Comparison of ENCODE assay signal across 21 cellular contexts in genomic region chr15:44647036-44647435, GRCh38. TPM values are rescaled to one million over a fixed set of nuclear protein-coding genes. Genes with fewer than 3 reads are reported as not detected.
A peak's percentile ranks its signal among the peaks of the same experiment; 100 is the strongest.
DNase-seq lines count a peak whose midpoint lies in the region; ATAC-seq and TF ChIP-seq lines count a peak whose summit lies in the region.
"Had no signal": no experiment of that assay in that cellular context is flagged by ENCODE, and none has a peak within 500 bp of the region (broad histone marks: within the 10 kb centered on the region; RNA-seq: fewer than 3 reads in every experiment).

No MANE protein-coding gene starts in this region.

- intact Hi-C loops in activated CD4-positive, alpha-beta T cell treated with anti-CD3 and anti-CD28 coated beads, Interleukin-2, amount 10 ng/mL, durations not matched to agents 24 days and 14 days (cut with micrococcal nuclease), result no loop called here
- intact Hi-C loops in natural killer cell (cut with micrococcal nuclease), result no loop called here

- H3K4me1 Mint-ChIP-seq in activated CD4-positive, alpha-beta T cell treated with anti-CD3 and anti-CD28 coated beads, Interleukin-2, amount 10 ng/mL, durations not matched to agents 24 days and 14 days, result peaks cover 28% of the 10 kb centered on the region
- H3K4me1 Mint-ChIP-seq in activated T-helper 17 cell treated with anti-CD3 and anti-CD28 coated beads, Interleukin-2, amount 50 U/mL, for 72 hours, result peaks cover 40% of the 10 kb centered on the region
- peaks cover 55 to 62% of the 10 kb centered on the region in 2 donors for H3K4me1 Mint-ChIP-seq in natural killer cell

- peak; percentile 70 for ATAC-seq in activated T-helper 17 cell treated with anti-CD3 and anti-CD28 coated beads, Interleukin-2, amount 50 U/mL, for 72 hours (replicated peaks)
- no peak for ATAC-seq in natural killer cell
- ATAC-seq: Right ventricle myocardium inferior had no signal

- H3K9me3 Mint-ChIP-seq in activated CD4-positive, alpha-beta T cell treated with anti-CD3 and anti-CD28 coated beads, Interleukin-2, amount 10 ng/mL, durations not matched to agents 24 days and 14 days, result peaks cover 13% of the 10 kb centered on the region
- H3K9me3 Mint-ChIP-seq in activated T-helper 17 cell treated with anti-CD3 and anti-CD28 coated beads, Interleukin-2, amount 50 U/mL, for 72 hours, result peaks cover 6% of the 10 kb centered on the region
- peaks cover 0 to 5% of the 10 kb centered on the region in 2 donors for H3K9me3 Mint-ChIP-seq in natural killer cell

- H3K36me3 Mint-ChIP-seq in activated CD4-positive, alpha-beta T cell treated with anti-CD3 and anti-CD28 coated beads, Interleukin-2, amount 10 ng/mL, durations not matched to agents 24 days and 14 days (ENCODE audit: low read depth), result peaks cover 67% of the 10 kb centered on the region
- H3K36me3 Mint-ChIP-seq in activated T-helper 17 cell treated with anti-CD3 and anti-CD28 coated beads, Interleukin-2, amount 50 U/mL, for 72 hours (ENCODE audit: low read depth), result peaks cover 89% of the 10 kb centered on the region
- H3K36me3 Mint-ChIP-seq in natural killer cell, result peaks cover 33% of the 10 kb centered on the region

- DNase-seq in activated CD4-positive, alpha-beta T cell treated with anti-CD3 and anti-CD28 coated beads, Interleukin-2, amount 10 ng/mL, durations not matched to agents 24 days and 14 days, result no peak
- DNase-seq in activated CD4-positive, alpha-beta T cell treated with anti-CD3 and anti-CD28 coated beads, Interleukin-2, amount 50 U/mL, for 4 hours, result no peak
- DNase-seq in LHCN-M2 (ENCODE audit: low read depth) (peak; percentile 36), natural killer cell (no peak), HT-29 (ENCODE audit: low spot score) (no peak), NCI-H2081 treated with DMSO at 0.1 percent for 48 hours (lab: John Stamatoyannopoulos, UW) (no peak)
- DNase-seq in activated effector memory CD4-positive, alpha-beta T cell treated with Interleukin-2 at 50 U/mL for 16 hours, result no peak
- DNase-seq: EL, GF-D8, H7, MV-4-11, NCI-H1105 treated with DMSO at 0.1 percent for 48 hours, NCI-H1694, NCI-H2081, NCI-H2171 treated with DMSO at 0.1 percent for 48 hours, NCI-H446, NCI-H526, OCI-M1 had no signal

- no peak overlapping the region for H3K4me3 Mint-ChIP-seq in activated CD4-positive, alpha-beta T cell treated with anti-CD3 and anti-CD28 coated beads, Interleukin-2, amount 10 ng/mL, durations not matched to agents 24 days and 14 days
- peak overlapping the region; percentile 23 for H3K4me3 Mint-ChIP-seq in activated T-helper 17 cell treated with anti-CD3 and anti-CD28 coated beads, Interleukin-2, amount 50 U/mL, for 72 hours
- H3K4me3 Mint-ChIP-seq in natural killer cell, result no peak overlapping the region

- no peaks in the 10 kb centered on the region for H3K27me3 Mint-ChIP-seq in activated CD4-positive, alpha-beta T cell treated with anti-CD3 and anti-CD28 coated beads, Interleukin-2, amount 10 ng/mL, durations not matched to agents 24 days and 14 days
- H3K27me3 Mint-ChIP-seq in activated T-helper 17 cell treated with anti-CD3 and anti-CD28 coated beads, Interleukin-2, amount 50 U/mL, for 72 hours, result no peaks in the 10 kb centered on the region
- no peaks in the 10 kb centered on the region for H3K27me3 Mint-ChIP-seq in natural killer cell (ENCODE audit: low read depth in 2 of 2)
- H3K27me3 Mint-ChIP-seq: IgD-negative memory B cell had no signal

- TF ChIP-seq CTCF in natural killer cell (IDR thresholded peaks at IDR 0.05), result no peak

- H3K27ac Mint-ChIP-seq in activated CD4-positive, alpha-beta T cell treated with anti-CD3 and anti-CD28 coated beads, Interleukin-2, amount 10 ng/mL, durations not matched to agents 24 days and 14 days, result peak overlapping the region; percentile 59
- H3K27ac Mint-ChIP-seq in activated T-helper 17 cell treated with anti-CD3 and anti-CD28 coated beads, Interleukin-2, amount 50 U/mL, for 72 hours, result peak overlapping the region; percentile 10
- peak overlapping the region; percentile 35 to 65 for H3K27ac Mint-ChIP-seq in natural killer cell
- H3K27ac Mint-ChIP-seq: IgD-negative memory B cell had no signal

RNA-seq across cellular contexts. Expression of gene SPG11, which starts 16.4 kb away (rescaled TPM):
- 67.2 and 68.0 TPM in 2 replicates for total RNA-seq in activated CD4-positive, alpha-beta T cell treated with anti-CD3 and anti-CD28 coated beads, Interleukin-2, amount 10 ng/mL, durations not matched to agents 24 days and 14 days
- total RNA-seq in LHCN-M2 (2014; rRNA removed), result 40.2 and 46.4 TPM in 2 replicates
- 16.5 TPM for polyA plus RNA-seq in LHCN-M2 (2012)
- 10 to 100 TPM; 55.7 to 98.4 TPM for total RNA-seq in activated T-helper 17 cell treated with anti-CD3 and anti-CD28 coated beads, Interleukin-2, amount 50 U/mL, for 72 hours
- total RNA-seq in natural killer cell, result 100 to 1,000 TPM; 123 to 154 (median 153) TPM
- 58.8 and 70.1 TPM in 2 replicates for total RNA-seq in HT-29 (2014; rRNA removed; shearing (Covaris generic))
